ENCODE assay signal across 10 cellular contexts in genomic region chr2:148720501-148720998, GRCh38.
DNase-seq lines count a peak whose midpoint lies in the region; ATAC-seq and TF ChIP-seq lines count a peak whose summit lies in the region.
"Had no signal": no experiment of that assay in that cellular context is flagged by ENCODE, and none has a peak within 500 bp of the region (broad histone marks: within the 10 kb centered on the region; RNA-seq: fewer than 3 reads in every experiment).

No MANE protein-coding gene starts in this region.

- in situ Hi-C loops in transverse colon (cut with MboI; ENCODE audit: low pct_ligation_motif_present in 1 of 4, low pct_unique_long_range_greater_than_20kb in 1 of 4, low sequenced_read_pairs in 3 of 4), result no loop called here
- in situ Hi-C loops in ACHN (cut with HindIII; ENCODE audit: low pct_ligation_motif_present, low pct_unique_long_range_greater_than_20kb, low sequenced_read_pairs), result no loop called here

- DNase-seq in CD1c-positive myeloid dendritic cell (ENCODE audit: extremely low spot score) (peak; percentile 20), NCI-H1092 treated with DMSO at 0.1 percent for 48 hours (lab: John Stamatoyannopoulos, UW) (peak; percentile 60), osteocyte (ENCODE audit: extremely low spot score, unreplicated experiment) (no peak), transverse colon (no peak), ACHN (no peak)
- DNase-seq in activated CD8-positive, alpha-beta memory T cell treated with anti-CD3 and anti-CD28 coated beads, Interleukin-2, amount 50 U/mL, for 48 hours, result no peak
- DNase-seq: dermis blood vessel endothelial cell, midbrain had no signal

- no peaks in the 10 kb centered on the region for H3K36me3 ChIP-seq in duodenal mucosa (ENCODE audit: control insufficient read depth in 1 of 2, insufficient read depth in 2 of 2, low read length in 2 of 2)
- H3K36me3 ChIP-seq in transverse colon, result no peaks in the 10 kb centered on the region

- H3K9me3 ChIP-seq in duodenal mucosa (ENCODE audit: control insufficient read depth in 1 of 2, low read length in 2 of 2) (no peaks in the 10 kb centered on the region), transverse colon (no peaks in the 10 kb centered on the region)

- H3K27ac Mint-ChIP-seq in osteocyte (ENCODE audit: unreplicated experiment), result peak overlapping the region; percentile 4

- no peaks in the 10 kb centered on the region for H3K27me3 ChIP-seq in duodenal mucosa (ENCODE audit: control insufficient read depth in 1 of 2, insufficient read depth in 2 of 2, low read length in 2 of 2)
- no peaks in the 10 kb centered on the region for H3K27me3 ChIP-seq in transverse colon

- H3K27me3 Mint-ChIP-seq in osteocyte (ENCODE audit: unreplicated experiment), result no peaks in the 10 kb centered on the region

- H3K4me3 ChIP-seq in duodenal mucosa (ENCODE audit: low read depth in 1 of 2, low read length in 2 of 2) (peak overlapping the region; percentile 23 to 44), transverse colon (no peak overlapping the region)

- TF ChIP-seq POLR2A in transverse colon (IDR thresholded peaks at IDR 0.05), result no peak

- TF ChIP-seq CTCF in osteocyte (IDR thresholded peaks at IDR 0.05), result no peak
- no peak for TF ChIP-seq CTCF in transverse colon (IDR thresholded peaks at IDR 0.05)

- H3K27ac ChIP-seq in duodenal mucosa (ENCODE audit: low read depth, low read length) (no peak overlapping the region), transverse colon (no peak overlapping the region)

- intact Hi-C loops in transverse colon (cut with DNase I; ENCODE audit: low total_unique reads), result no loop called here

- no peak overlapping the region for H3K4me3 Mint-ChIP-seq in osteocyte (ENCODE audit: unreplicated experiment)

- 45 to 51% methylated on average over 5 to 20 of the region's 20 CpGs for WGBS in transverse colon (ENCODE audit: low coverage in 1 of 2), 2 donors

- no peak for TF ChIP-seq EP300 in transverse colon (IDR thresholded peaks at IDR 0.05; ENCODE audit: low read depth)

- peaks cover 22% of the 10 kb centered on the region for H3K9me3 Mint-ChIP-seq in osteocyte (ENCODE audit: unreplicated experiment)

- ATAC-seq in GM19397 (IDR thresholded peaks at IDR 0.05; ENCODE audit: unreplicated experiment), result no peak

- H3K4me1 ChIP-seq in duodenal mucosa (ENCODE audit: control insufficient read depth in 1 of 2, insufficient read depth in 2 of 2, low read length in 2 of 2) (peaks cover 4 to 6% of the 10 kb centered on the region in 2 donors), transverse colon (peaks cover 0 to 24% (median 13%) of the 10 kb centered on the region in 4 donors)

- H3K36me3 Mint-ChIP-seq in osteocyte (ENCODE audit: unreplicated experiment), result peaks cover 5% of the 10 kb centered on the region

- no peak overlapping the region for H3K9ac ChIP-seq in duodenal mucosa (ENCODE audit: low read depth in 1 of 2, low read length in 2 of 2)

- H3K4me1 Mint-ChIP-seq in osteocyte (ENCODE audit: unreplicated experiment), result peaks cover 41% of the 10 kb centered on the region

Comparison
In these comparisons a context has a peak if more than half of its experiments do, and no peak if none do; other contexts are left out.
1. DNase-seq: peak in CD1c-positive myeloid dendritic cell (single experiment) and NCI-H1092 treated with DMSO at 0.1 percent for 48 hours (single experiment); none in osteocyte (single experiment), transverse colon (single experiment), activated CD8-positive, alpha-beta memory T cell treated with anti-CD3 and anti-CD28 coated beads, Interleukin-2, amount 50 U/mL, for 48 hours (single experiment) and ACHN (single experiment).
2. H3K4me3 ChIP-seq: peak in duodenal mucosa (2 of 2); none in transverse colon (0 of 4).